In the genomic region with DNA sequence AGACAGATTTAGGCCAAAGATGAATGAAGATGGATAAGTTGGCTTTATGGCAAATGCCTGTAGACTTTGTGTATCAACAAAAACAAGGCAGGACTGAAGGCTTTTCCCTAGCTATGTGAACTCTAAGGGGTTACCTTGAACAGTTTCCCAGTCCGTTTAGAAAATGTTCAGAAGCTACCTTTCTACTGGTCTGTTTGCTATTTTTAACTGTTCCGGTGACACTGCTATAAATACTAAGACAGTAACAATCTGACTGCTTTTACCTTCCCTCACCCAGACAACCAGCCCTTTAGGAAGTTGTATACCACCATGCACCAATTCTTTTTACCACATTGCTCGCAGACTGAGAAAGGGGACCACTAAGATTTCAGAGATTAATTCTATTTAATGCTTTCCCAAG, we compare ENCODE assay signal across 18 cellular contexts.
DNase-seq lines count a peak whose midpoint lies in the region; ATAC-seq and TF ChIP-seq lines count a peak whose summit lies in the region.
"Had no signal": no experiment of that assay in that cellular context is flagged by ENCODE, and none has a peak within 500 bp of the region (broad histone marks: within the 10 kb centered on the region; RNA-seq: fewer than 3 reads in every experiment).

No MANE protein-coding gene starts in this region.

- DNase-seq in G401 (ENCODE audit: low spot score) = peak; percentile 71
- DNase-seq in heart right ventricle = no peak
- DNase-seq in pons (ENCODE audit: low spot score) = peak; percentile 15
- DNase-seq in effector CD8-positive, alpha-beta T cell (lab: John Stamatoyannopoulos, UW) = no peak
- no peak for DNase-seq in left lobe of liver (ENCODE audit: low spot score)
- DNase-seq in NK-92 treated with Interleukin-12 subunit alpha and Interleukin-12 subunit beta, amount 100 ng/mL, for 24 hours (lab: John Stamatoyannopoulos, UW) = no peak
- no peak for DNase-seq in ecto neural progenitor cell (ENCODE audit: low spot score)
- DNase-seq: ACHN; CD4-positive, CD25-positive, alpha-beta regulatory T cell; DND-41; GF-D8; NCI-H1105; NCI-H1694 treated with DMSO at 0.1 percent for 48 hours; NCI-H69; PC-9 had no signal

- H3K4me3 ChIP-seq in heart right ventricle = no peak overlapping the region
- H3K4me3 ChIP-seq: PC-9 had no signal

- H3K9me3 ChIP-seq in heart right ventricle = no peaks in the 10 kb centered on the region

- TF ChIP-seq CTCF in heart right ventricle (IDR thresholded peaks at IDR 0.05) = no peak

- intact Hi-C loops in heart right ventricle (cut with DNase I) = no loop called here

- peaks cover 0 to 38% (median 0%) of the 10 kb centered on the region in 9 donors for H3K36me3 ChIP-seq in heart right ventricle

- in situ Hi-C loops in G401 (cut with HindIII; ENCODE audit: low sequenced_read_pairs) = no loop called here

- WGBS in heart right ventricle, 2 donors = 66 to 70% methylated on average over 3 of the region's 3 CpGs

- H3K27me3 ChIP-seq in heart right ventricle = no peaks in the 10 kb centered on the region

- H3K27ac ChIP-seq in heart right ventricle = peak overlapping the region in 8 of 10 donors; percentile 1 to 66 (median 30)
- H3K27ac ChIP-seq: KMS-11, PC-9 had no signal

- peak; percentile 62 for ATAC-seq in HG02885 (IDR thresholded peaks at IDR 0.05; ENCODE audit: poor library complexity, unreplicated experiment)
- peak in 5 of 8 donors; percentile 48 to 87 (median 76) for ATAC-seq in heart right ventricle
- ATAC-seq in left lobe of liver = no peak
- ATAC-seq: HepG2 had no signal

- peaks cover 0 to 30% (median 8%) of the 10 kb centered on the region in 9 donors for H3K4me1 ChIP-seq in heart right ventricle

Comparison
In these comparisons a context has a peak if more than half of its experiments do, and no peak if none do; other contexts are left out.
1. DNase-seq: peak in G401 (single experiment) and pons (single experiment); none in heart right ventricle (0 of 2), effector CD8-positive, alpha-beta T cell (single experiment), left lobe of liver (single experiment), NK-92 treated with Interleukin-12 subunit alpha and Interleukin-12 subunit beta, amount 100 ng/mL, for 24 hours (single experiment) and ecto neural progenitor cell (single experiment).